1 cellular context compared by ENCODE assay signal in genomic region chr19:17075035-17075859, GRCh38.
A peak's percentile ranks its signal among the peaks of the same experiment; 100 is the strongest.
TF ChIP-seq lines count a peak whose summit lies in the region.

A gene with protein sequence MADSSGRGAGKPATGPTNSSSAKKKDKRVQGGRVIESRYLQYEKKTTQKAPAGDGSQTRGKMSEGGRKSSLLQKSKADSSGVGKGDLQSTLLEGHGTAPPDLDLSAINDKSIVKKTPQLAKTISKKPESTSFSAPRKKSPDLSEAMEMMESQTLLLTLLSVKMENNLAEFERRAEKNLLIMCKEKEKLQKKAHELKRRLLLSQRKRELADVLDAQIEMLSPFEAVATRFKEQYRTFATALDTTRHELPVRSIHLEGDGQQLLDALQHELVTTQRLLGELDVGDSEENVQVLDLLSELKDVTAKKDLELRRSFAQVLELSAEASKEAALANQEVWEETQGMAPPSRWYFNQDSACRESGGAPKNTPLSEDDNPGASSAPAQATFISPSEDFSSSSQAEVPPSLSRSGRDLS (minus strand): TSS chr19:17075452. CDS start chr19:17075422, 30 bp downstream.
A gene with protein sequence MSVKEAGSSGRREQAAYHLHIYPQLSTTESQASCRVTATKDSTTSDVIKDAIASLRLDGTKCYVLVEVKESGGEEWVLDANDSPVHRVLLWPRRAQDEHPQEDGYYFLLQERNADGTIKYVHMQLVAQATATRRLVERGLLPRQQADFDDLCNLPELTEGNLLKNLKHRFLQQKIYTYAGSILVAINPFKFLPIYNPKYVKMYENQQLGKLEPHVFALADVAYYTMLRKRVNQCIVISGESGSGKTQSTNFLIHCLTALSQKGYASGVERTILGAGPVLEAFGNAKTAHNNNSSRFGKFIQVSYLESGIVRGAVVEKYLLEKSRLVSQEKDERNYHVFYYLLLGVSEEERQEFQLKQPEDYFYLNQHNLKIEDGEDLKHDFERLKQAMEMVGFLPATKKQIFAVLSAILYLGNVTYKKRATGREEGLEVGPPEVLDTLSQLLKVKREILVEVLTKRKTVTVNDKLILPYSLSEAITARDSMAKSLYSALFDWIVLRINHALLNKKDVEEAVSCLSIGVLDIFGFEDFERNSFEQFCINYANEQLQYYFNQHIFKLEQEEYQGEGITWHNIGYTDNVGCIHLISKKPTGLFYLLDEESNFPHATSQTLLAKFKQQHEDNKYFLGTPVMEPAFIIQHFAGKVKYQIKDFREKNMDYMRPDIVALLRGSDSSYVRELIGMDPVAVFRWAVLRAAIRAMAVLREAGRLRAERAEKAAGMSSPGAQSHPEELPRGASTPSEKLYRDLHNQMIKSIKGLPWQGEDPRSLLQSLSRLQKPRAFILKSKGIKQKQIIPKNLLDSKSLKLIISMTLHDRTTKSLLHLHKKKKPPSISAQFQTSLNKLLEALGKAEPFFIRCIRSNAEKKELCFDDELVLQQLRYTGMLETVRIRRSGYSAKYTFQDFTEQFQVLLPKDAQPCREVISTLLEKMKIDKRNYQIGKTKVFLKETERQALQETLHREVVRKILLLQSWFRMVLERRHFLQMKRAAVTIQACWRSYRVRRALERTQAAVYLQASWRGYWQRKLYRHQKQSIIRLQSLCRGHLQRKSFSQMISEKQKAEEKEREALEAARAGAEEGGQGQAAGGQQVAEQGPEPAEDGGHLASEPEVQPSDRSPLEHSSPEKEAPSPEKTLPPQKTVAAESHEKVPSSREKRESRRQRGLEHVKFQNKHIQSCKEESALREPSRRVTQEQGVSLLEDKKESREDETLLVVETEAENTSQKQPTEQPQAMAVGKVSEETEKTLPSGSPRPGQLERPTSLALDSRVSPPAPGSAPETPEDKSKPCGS (N-terminal part only) (plus strand): TSS chr19:17075777. CDS start chr19:17101718, 25,941 bp downstream.

TF ChIP-seq in SK-N-SH, 30 proteins besides CTCF, POLR2A, EP300 and RAD21 (continued from another document):
- TF ChIP-seq, protein P1, sequence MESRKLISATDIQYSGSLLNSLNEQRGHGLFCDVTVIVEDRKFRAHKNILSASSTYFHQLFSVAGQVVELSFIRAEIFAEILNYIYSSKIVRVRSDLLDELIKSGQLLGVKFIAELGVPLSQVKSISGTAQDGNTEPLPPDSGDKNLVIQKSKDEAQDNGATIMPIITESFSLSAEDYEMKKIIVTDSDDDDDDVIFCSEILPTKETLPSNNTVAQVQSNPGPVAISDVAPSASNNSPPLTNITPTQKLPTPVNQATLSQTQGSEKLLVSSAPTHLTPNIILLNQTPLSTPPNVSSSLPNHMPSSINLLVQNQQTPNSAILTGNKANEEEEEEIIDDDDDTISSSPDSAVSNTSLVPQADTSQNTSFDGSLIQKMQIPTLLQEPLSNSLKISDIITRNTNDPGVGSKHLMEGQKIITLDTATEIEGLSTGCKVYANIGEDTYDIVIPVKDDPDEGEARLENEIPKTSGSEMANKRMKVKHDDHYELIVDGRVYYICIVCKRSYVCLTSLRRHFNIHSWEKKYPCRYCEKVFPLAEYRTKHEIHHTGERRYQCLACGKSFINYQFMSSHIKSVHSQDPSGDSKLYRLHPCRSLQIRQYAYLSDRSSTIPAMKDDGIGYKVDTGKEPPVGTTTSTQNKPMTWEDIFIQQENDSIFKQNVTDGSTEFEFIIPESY (IDR thresholded peaks at IDR 0.05; ENCODE audit: borderline replicate concordance, low read depth) = no peak
- no peak for TF ChIP-seq RFX5 (IDR thresholded peaks at IDR 0.05; ENCODE audit: low read length)
- peak; percentile 90 for TF ChIP-seq MAX (IDR thresholded peaks at IDR 0.05; ENCODE audit: low read depth)
- TF ChIP-seq TCF12 (IDR thresholded peaks at IDR 0.05) = no peak
- peak; percentile 85 for TF ChIP-seq ELF1 (IDR thresholded peaks at IDR 0.05)
- TF ChIP-seq SIN3A (IDR thresholded peaks at IDR 0.05; ENCODE audit: borderline replicate concordance, low read depth, low read length) = peak; percentile 96
- TF ChIP-seq NFIC (IDR thresholded peaks at IDR 0.05; ENCODE audit: borderline replicate concordance) = no peak
- peak; percentile 92 for TF ChIP-seq NRF1 (IDR thresholded peaks at IDR 0.05; ENCODE audit: low read depth, low read length)
- no peak for TF ChIP-seq FOXJ3 (CRISPR knock-in tag; IDR thresholded peaks at IDR 0.05)
- TF ChIP-seq, protein P2, sequence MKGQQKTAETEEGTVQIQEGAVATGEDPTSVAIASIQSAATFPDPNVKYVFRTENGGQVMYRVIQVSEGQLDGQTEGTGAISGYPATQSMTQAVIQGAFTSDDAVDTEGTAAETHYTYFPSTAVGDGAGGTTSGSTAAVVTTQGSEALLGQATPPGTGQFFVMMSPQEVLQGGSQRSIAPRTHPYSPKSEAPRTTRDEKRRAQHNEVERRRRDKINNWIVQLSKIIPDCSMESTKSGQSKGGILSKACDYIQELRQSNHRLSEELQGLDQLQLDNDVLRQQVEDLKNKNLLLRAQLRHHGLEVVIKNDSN (IDR thresholded peaks at IDR 0.05; ENCODE audit: borderline replicate concordance, low read depth) = no peak
- peak; percentile 97 for TF ChIP-seq TAF1 (IDR thresholded peaks at IDR 0.05; ENCODE audit: borderline replicate concordance, low read depth, low read length)
- TF ChIP-seq YY1 (IDR thresholded peaks at IDR 0.05; ENCODE audit: low read depth) = peak; percentile 87
- TF ChIP-seq JUND (IDR thresholded peaks at IDR 0.05) = peak; percentile 42; the same call in 1 of the 2 replicates
- peak; percentile 85 for TF ChIP-seq MXI1 (IDR thresholded peaks at IDR 0.05; ENCODE audit: low read depth, low read length)
- TF ChIP-seq, protein P3, sequence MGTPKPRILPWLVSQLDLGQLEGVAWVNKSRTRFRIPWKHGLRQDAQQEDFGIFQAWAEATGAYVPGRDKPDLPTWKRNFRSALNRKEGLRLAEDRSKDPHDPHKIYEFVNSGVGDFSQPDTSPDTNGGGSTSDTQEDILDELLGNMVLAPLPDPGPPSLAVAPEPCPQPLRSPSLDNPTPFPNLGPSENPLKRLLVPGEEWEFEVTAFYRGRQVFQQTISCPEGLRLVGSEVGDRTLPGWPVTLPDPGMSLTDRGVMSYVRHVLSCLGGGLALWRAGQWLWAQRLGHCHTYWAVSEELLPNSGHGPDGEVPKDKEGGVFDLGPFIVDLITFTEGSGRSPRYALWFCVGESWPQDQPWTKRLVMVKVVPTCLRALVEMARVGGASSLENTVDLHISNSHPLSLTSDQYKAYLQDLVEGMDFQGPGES (IDR thresholded peaks at IDR 0.05; ENCODE audit: low read depth, low read length) = 0 out of 2 replicates have a peak, but pooled peaks have one; percentile 25
- TF ChIP-seq USF2 (IDR thresholded peaks at IDR 0.05; ENCODE audit: borderline replicate concordance, low read depth, low read length) = no peak
- no peak for TF ChIP-seq SMC3 (IDR thresholded peaks at IDR 0.05; ENCODE audit: low read depth, low read length)
- no peak for TF ChIP-seq GATA2 (CRISPR knock-in tag; IDR thresholded peaks at IDR 0.05)
- TF ChIP-seq CHD2 (IDR thresholded peaks at IDR 0.05; ENCODE audit: low read length, partially characterized antibody) = peak; percentile 59
- TF ChIP-seq EZH2phosphoT487 (IDR thresholded peaks at IDR 0.05; ENCODE audit: borderline replicate concordance, low read depth) = no peak
- peak; percentile 27 for TF ChIP-seq POLR2AphosphoS5 (IDR thresholded peaks at IDR 0.05; ENCODE audit: low read depth, low read length)
- TF ChIP-seq TEAD4 (IDR thresholded peaks at IDR 0.05; ENCODE audit: borderline replicate concordance, insufficient read depth) = 0 out of 2 replicates have a peak, but pooled peaks have one; percentile 40
- TF ChIP-seq PBX3 (IDR thresholded peaks at IDR 0.05) = peak; percentile 50
